In the genomic region with DNA sequence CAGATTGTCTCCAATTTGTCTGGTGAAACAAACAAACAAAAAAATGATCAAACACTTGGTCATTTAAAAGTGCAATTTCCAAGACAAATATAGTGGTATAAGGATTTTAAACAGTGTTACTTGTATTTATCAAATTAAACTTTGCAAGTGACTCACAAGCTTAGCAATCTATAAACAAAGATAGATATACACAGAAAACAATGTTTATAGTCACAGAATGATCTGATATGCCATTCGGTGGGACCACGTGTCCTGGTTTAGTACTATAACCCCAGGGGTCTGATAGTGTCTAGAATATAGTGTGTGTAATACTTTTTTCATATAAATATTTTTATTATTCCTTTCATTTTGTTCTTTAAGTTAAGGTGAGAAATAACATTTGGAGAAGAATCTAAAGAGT, we compare ENCODE assay signal across 26 cellular contexts.
"Had no signal": no experiment of that assay in that cellular context is flagged by ENCODE, and none has a peak within 500 bp of the region (broad histone marks: within the 10 kb centered on the region; RNA-seq: fewer than 3 reads in every experiment).

No MANE protein-coding gene starts in this region.

- H3K27ac ChIP-seq: breast epithelium, SK-N-MC had no signal

- H3K4me1 ChIP-seq: breast epithelium had no signal

- H3K4me3 ChIP-seq: breast epithelium, SK-N-MC had no signal

- ATAC-seq: Panc1, T-cell had no signal

- H3K27me3 ChIP-seq: breast epithelium had no signal

- DNase-seq: activated B cell treated with CpG ODN at 0.5 μM for 24 hours; activated CD4-positive, alpha-beta memory T cell treated with anti-CD3 and anti-CD28 coated beads for 36 hours; activated CD4-positive, alpha-beta T cell treated with anti-CD3 and anti-CD28 coated beads, Interleukin-2, amount 10 ng/mL, durations not matched to agents 7 days and 5 days; activated gamma-delta T cell treated with Interleukin-2 at 50 U/mL for 16 hours; activated naive CD4-positive, alpha-beta T cell treated with anti-CD3 and anti-CD28 coated beads, Interleukin-2, amount 10 ng/mL, durations not matched to agents 7 days and 5 days; activated naive CD8-positive, alpha-beta T cell treated with anti-CD3 and anti-CD28 coated beads for 36 hours; activated T-cell treated with anti-CD3 and anti-CD28 coated beads for 4 hours; activated T-cell treated with anti-CD3 and anti-CD28 coated beads, Interleukin-2, amount 50 U/mL, for 48 hours; anterior cingulate cortex; Karpas-422; MM.1S; NCI-H1105; NCI-H1436; NCI-H1694 treated with DMSO at 0.1 percent for 48 hours; NCI-H2029 treated with DMSO at 0.1 percent for 48 hours; NCI-H345; NCI-H510A; NCI-H526 treated with DMSO at 0.1 percent for 48 hours; NCI-H82; RPMI8226; T-cell; T-helper 2 cell; T1000 had no signal

- H3K36me3 ChIP-seq: breast epithelium had no signal

- H3K9me3 ChIP-seq: breast epithelium had no signal
